In the genomic region with DNA sequence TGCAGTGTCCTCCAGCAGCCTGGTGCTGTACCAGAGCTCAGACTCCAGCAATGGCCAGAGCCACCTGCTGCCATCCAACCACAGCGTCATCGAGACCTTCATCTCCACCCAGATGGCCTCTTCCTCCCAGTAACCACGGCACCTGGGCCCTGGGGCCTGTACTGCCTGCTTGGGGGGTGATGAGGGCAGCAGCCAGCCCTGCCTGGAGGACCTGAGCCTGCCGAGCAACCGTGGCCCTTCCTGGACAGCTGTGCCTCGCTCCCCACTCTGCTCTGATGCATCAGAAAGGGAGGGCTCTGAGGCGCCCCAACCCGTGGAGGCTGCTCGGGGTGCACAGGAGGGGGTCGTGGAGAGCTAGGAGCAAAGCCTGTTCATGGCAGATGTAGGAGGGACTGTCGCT, we compare ENCODE assay signal across 2 cellular contexts.
TF ChIP-seq lines count a peak whose summit lies in the region.

No MANE protein-coding gene starts in this region.

TF ChIP-seq in GM23338, 12 proteins besides CTCF, POLR2A, EP300 and RAD21:
- TF ChIP-seq POLR2AphosphoS5 (IDR thresholded peaks at IDR 0.05; ENCODE audit: low read depth) (0 out of 2 replicates have a peak, but pooled peaks have one; percentile 26), ZNF114 (CRISPR knock-in tag; IDR thresholded peaks at IDR 0.05) (no peak)

TF ChIP-seq in GM12878, 131 proteins besides CTCF, POLR2A, EP300 and RAD21:
- TF ChIP-seq, protein P1, sequence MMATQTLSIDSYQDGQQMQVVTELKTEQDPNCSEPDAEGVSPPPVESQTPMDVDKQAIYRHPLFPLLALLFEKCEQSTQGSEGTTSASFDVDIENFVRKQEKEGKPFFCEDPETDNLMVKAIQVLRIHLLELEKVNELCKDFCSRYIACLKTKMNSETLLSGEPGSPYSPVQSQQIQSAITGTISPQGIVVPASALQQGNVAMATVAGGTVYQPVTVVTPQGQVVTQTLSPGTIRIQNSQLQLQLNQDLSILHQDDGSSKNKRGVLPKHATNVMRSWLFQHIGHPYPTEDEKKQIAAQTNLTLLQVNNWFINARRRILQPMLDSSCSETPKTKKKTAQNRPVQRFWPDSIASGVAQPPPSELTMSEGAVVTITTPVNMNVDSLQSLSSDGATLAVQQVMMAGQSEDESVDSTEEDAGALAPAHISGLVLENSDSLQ (IDR thresholded peaks at IDR 0.05) = no peak
- TF ChIP-seq CREB1 (IDR thresholded peaks at IDR 0.05; ENCODE audit: low read depth) (no peak), CBX3 (IDR thresholded peaks at IDR 0.05; ENCODE audit: borderline replicate concordance, low read depth) (no peak), MTA3 (IDR thresholded peaks at IDR 0.05; ENCODE audit: borderline replicate concordance, low read length) (no peak), STAT3 (IDR thresholded peaks at IDR 0.05; ENCODE audit: low read depth, low read length) (no peak), HDGF (IDR thresholded peaks at IDR 0.05) (no peak), NBN (IDR thresholded peaks at IDR 0.05) (no peak)
- TF ChIP-seq, protein P2, sequence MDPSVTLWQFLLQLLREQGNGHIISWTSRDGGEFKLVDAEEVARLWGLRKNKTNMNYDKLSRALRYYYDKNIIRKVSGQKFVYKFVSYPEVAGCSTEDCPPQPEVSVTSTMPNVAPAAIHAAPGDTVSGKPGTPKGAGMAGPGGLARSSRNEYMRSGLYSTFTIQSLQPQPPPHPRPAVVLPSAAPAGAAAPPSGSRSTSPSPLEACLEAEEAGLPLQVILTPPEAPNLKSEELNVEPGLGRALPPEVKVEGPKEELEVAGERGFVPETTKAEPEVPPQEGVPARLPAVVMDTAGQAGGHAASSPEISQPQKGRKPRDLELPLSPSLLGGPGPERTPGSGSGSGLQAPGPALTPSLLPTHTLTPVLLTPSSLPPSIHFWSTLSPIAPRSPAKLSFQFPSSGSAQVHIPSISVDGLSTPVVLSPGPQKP (IDR thresholded peaks at IDR 0.05; ENCODE audit: low read depth, low read length) = no peak
